ENCODE assay signal across 8 cellular contexts in genomic region chr2:108786008-108786353, GRCh38. TPM values are rescaled to one million over a fixed set of nuclear protein-coding genes. Genes with fewer than 3 reads are reported as not detected.
A peak's percentile ranks its signal among the peaks of the same experiment; 100 is the strongest.
DNase-seq lines count a peak whose midpoint lies in the region; ATAC-seq and TF ChIP-seq lines count a peak whose summit lies in the region.

No MANE protein-coding gene starts in this region.

- H3K4me1 Mint-ChIP-seq in mesothelial cell of epicardium = peaks cover 8% of the 10 kb centered on the region

- H3K27ac Mint-ChIP-seq in mesothelial cell of epicardium = peak overlapping the region; percentile 100

- 0 to 6% methylated on average over 1 of the region's 1 CpG for WGBS in body of pancreas, 2 donors

- H3K9me3 ChIP-seq in body of pancreas = no peaks in the 10 kb centered on the region

- intact Hi-C loops in body of pancreas (cut with DNase I) = no loop called here

- H3K79me2 ChIP-seq in ACC112 (ENCODE audit: control insufficient read depth, insufficient read depth, low read length, unreplicated experiment) = peaks cover 9% of the 10 kb centered on the region

- no peak for TF ChIP-seq POLR2A in body of pancreas (IDR thresholded peaks at IDR 0.05)

- peak overlapping the region; percentile 98 for H3K4me3 Mint-ChIP-seq in mesothelial cell of epicardium

- H3K27me3 Mint-ChIP-seq in mesothelial cell of epicardium (ENCODE audit: low read depth) = no peaks in the 10 kb centered on the region

- H3K27ac ChIP-seq in ACC112 (ENCODE audit: low read depth, low read length) = peak overlapping the region; percentile 84
- H3K27ac ChIP-seq in body of pancreas = peak overlapping the region; percentile 59 to 86 (median 82)

- TF ChIP-seq CTCF in body of pancreas (IDR thresholded peaks at IDR 0.05) (no peak), mesothelial cell of epicardium (IDR thresholded peaks at IDR 0.05; ENCODE audit: unreplicated experiment) (no peak)

- no peaks in the 10 kb centered on the region for H3K27me3 ChIP-seq in ACC112 (ENCODE audit: insufficient read depth, low read length)
- no peaks in the 10 kb centered on the region for H3K27me3 ChIP-seq in body of pancreas

- H3K9me3 Mint-ChIP-seq in mesothelial cell of epicardium = no peaks in the 10 kb centered on the region

- no peak overlapping the region for H2AFZ ChIP-seq in ACC112 (ENCODE audit: low read length, unreplicated experiment)

- DNase-seq in body of pancreas (no peak), mesothelial cell of epicardium (ENCODE audit: low spot score in 2 of 2, unreplicated experiment in 2 of 2) (no peak), NCI-H1105 treated with DMSO at 0.1 percent for 48 hours (lab: John Stamatoyannopoulos, UW) (no peak), NCI-H187 (lab: John Stamatoyannopoulos, UW) (no peak)

- ATAC-seq in HG03460 (IDR thresholded peaks at IDR 0.05; ENCODE audit: unreplicated experiment) (peak; percentile 1), body of pancreas (no peak), GM18520 (IDR thresholded peaks at IDR 0.05; ENCODE audit: unreplicated experiment) (no peak), GM19455 (IDR thresholded peaks at IDR 0.05; ENCODE audit: unreplicated experiment) (no peak)

- H3K4me3 ChIP-seq in ACC112 (ENCODE audit: low read depth, low read length) (peak overlapping the region; percentile 93), body of pancreas (peak overlapping the region in 1 of 2 donors; percentile 54)

- peaks cover 17% of the 10 kb centered on the region for H3K36me3 ChIP-seq in ACC112 (ENCODE audit: insufficient read depth, low read length)
- H3K36me3 ChIP-seq in body of pancreas (replicated peaks in 1 of 2; ENCODE audit: insufficient read depth in 1 of 2, low read depth in 2 of 2) = peaks cover 4 to 13% of the 10 kb centered on the region in 2 donors

- H3K4me1 ChIP-seq in ACC112 (ENCODE audit: control insufficient read depth, insufficient read depth, low read length, unreplicated experiment) = peaks cover 4% of the 10 kb centered on the region
- H3K4me1 ChIP-seq in body of pancreas = peaks cover 6% of the 10 kb centered on the region

- peaks cover 23% of the 10 kb centered on the region for H3K36me3 Mint-ChIP-seq in mesothelial cell of epicardium

RNA-seq across cellular contexts. Expression of gene CCDC138, which starts 0.6 kb away (rescaled TPM):
- total RNA-seq in body of pancreas (1 to 10 TPM; 3.1 to 9.6 TPM), mesothelial cell of epicardium (20.4 to 22.6 TPM (median 21.3 TPM) in 3 replicates)
